Comparison of ENCODE assay signal across 22 cellular contexts in the genomic region with DNA sequence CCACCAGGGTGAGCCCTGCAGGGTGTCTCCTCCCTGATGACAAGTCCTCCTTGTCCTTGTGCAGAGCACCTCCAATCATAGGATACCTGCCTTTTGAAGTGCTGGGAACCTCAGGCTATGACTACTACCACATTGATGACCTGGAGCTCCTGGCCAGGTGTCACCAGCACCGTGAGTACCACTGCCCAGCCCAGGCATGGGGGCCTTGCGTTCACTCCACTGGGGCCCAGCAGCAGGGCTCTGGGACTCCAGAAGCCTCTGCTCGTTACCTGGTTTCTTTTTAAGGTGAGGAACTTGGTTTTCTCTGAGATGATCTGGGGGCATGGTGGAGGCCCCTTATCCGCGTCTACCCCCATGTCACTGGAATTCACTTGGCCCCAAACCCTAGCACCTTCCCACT. TPM values are rescaled to one million over a fixed set of nuclear protein-coding genes. Genes with fewer than 3 reads are reported as not detected.
A peak's percentile ranks its signal among the peaks of the same experiment; 100 is the strongest.
DNase-seq lines count a peak whose midpoint lies in the region; ATAC-seq, FAIRE-seq and TF ChIP-seq lines count a peak whose summit lies in the region.
"Had no signal": no experiment of that assay in that cellular context is flagged by ENCODE, and none has a peak within 500 bp of the region (broad histone marks: within the 10 kb centered on the region; RNA-seq: fewer than 3 reads in every experiment).

No MANE protein-coding gene starts in this region.

- peak; percentile 19 for DNase-seq in DMS53 (lab: John Stamatoyannopoulos, UW)
- DNase-seq in DMS53 treated with DMSO at 0.1 percent for 48 hours (lab: John Stamatoyannopoulos, UW; ENCODE audit: unreplicated experiment) = no peak
- no peak for DNase-seq in K562 (ENCODE audit: extremely low read depth in 1 of 4, low spot score in 3 of 4)
- DNase-seq in kidney = peak; percentile 22
- peak; percentile 6 for DNase-seq in spleen
- no peak for DNase-seq in putamen (ENCODE audit: low spot score)
- DNase-seq: Caco-2; CD4-positive, CD25-positive, alpha-beta regulatory T cell; CD8-positive, alpha-beta T cell; DMS153; DMS79 treated with DMSO at 0.1 percent for 48 hours; GF-D8; H9 had no signal

- peaks cover 0 to 3% of the 10 kb centered on the region in 2 experiments; a peak in 1 of 5 replicates for H3K4me1 ChIP-seq in K562 (replicated peaks in 1 of 2; ENCODE audit: control insufficient read depth in 2 of 2, insufficient read depth in 2 of 2, low read length in 2 of 2)
- H3K4me1 ChIP-seq in kidney (ENCODE audit: control insufficient read depth in 1 of 2, insufficient read depth in 1 of 2, low read depth in 1 of 2, low read length in 2 of 2) = no peaks in the 10 kb centered on the region
- no peaks in the 10 kb centered on the region for H3K4me1 ChIP-seq in spleen
- H3K4me1 ChIP-seq: BLaER1, Caco-2 had no signal

- CTCF ChIA-PET in K562 (lab: Yijun Ruan, JAX; ENCODE audit: low intra/inter-chr PET ratio) = no interaction called here

- H3K27me3 ChIP-seq in K562 (ENCODE audit: control insufficient read depth in 2 of 2, insufficient read depth in 2 of 2, low read length in 2 of 2) (peaks cover 41 to 67% of the 10 kb centered on the region in 2 experiments), spleen (replicated peaks in 1 of 7) (no peaks in the 10 kb centered on the region)
- H3K27me3 ChIP-seq: BLaER1 had no signal

- TF ChIP-seq EP300 in K562 (IDR thresholded peaks at IDR 0.05; ENCODE audit: low read length) = no peak

- H3K9ac ChIP-seq in K562 (ENCODE audit: insufficient read depth in 1 of 2, low read depth in 2 of 2, low read length in 2 of 2) (no peak overlapping the region), kidney (ENCODE audit: low read length in 2 of 2) (no peak overlapping the region)
- H3K9ac ChIP-seq: BLaER1 had no signal

- H4K20me1 ChIP-seq in K562 (replicated peaks; ENCODE audit: control insufficient read depth, insufficient read depth, low read length) = no peaks in the 10 kb centered on the region
- H4K20me1 ChIP-seq: BLaER1 had no signal

- no peaks in the 10 kb centered on the region for H3K79me2 ChIP-seq in K562 (ENCODE audit: control insufficient read depth, insufficient read depth, low read length)

- FAIRE-seq in K562 (lab: Jason Lieb, UNC) (no peak), kidney (lab: Jason Lieb, UNC) (no peak)
- FAIRE-seq: A204.1, GM12891, GM18507 had no signal

- intact Hi-C loops in K562 (cut with micrococcal nuclease) = no loop called here
- intact Hi-C loops in kidney (cut with DNase I) = no loop called here
- intact Hi-C loops in spleen (cut with DNase I; ENCODE audit: low total_unique reads) = no loop called here

- H3K27ac ChIP-seq in K562 (ENCODE audit: extremely low read depth, low read depth, low read length) = no peak overlapping the region
- no peak overlapping the region for H3K27ac ChIP-seq in kidney (ENCODE audit: low read depth in 2 of 2, low read length in 2 of 2)
- no peak overlapping the region for H3K27ac ChIP-seq in spleen
- H3K27ac ChIP-seq: 22Rv1, BLaER1, C4-2B had no signal

- H3K36me3 ChIP-seq in K562 (ENCODE audit: control insufficient read depth, insufficient read depth, low read length) (no peaks in the 10 kb centered on the region), kidney (ENCODE audit: control insufficient read depth in 1 of 2, insufficient read depth in 2 of 2, low read length in 2 of 2) (peaks cover 6 to 7% of the 10 kb centered on the region in 2 donors), spleen (peaks cover 0 to 26% (median 0%) of the 10 kb centered on the region in 6 donors)
- H3K36me3 ChIP-seq: BLaER1 had no signal

- no peaks in the 10 kb centered on the region for H3K9me1 ChIP-seq in K562 (ENCODE audit: control insufficient read depth, insufficient read depth, low read length)

- H3K4me3 ChIP-seq in K562 (no peak overlapping the region), kidney (ENCODE audit: low read length in 2 of 2) (no peak overlapping the region), spleen (no peak overlapping the region)
- H3K4me3 ChIP-seq: BLaER1, GM23338 had no signal

- WGBS in K562 (ENCODE audit: insufficient coverage, low coverage, missing lambda C conversion rate) = 11% methylated on average over 4 of the region's 5 CpGs
- 87 to 94% (median 91%) methylated on average over 5 of the region's 5 CpGs for WGBS in spleen, 5 donors

- no peak overlapping the region for H2AFZ ChIP-seq in K562 (ENCODE audit: low read depth, low read length)
- H2AFZ ChIP-seq: GM23338 had no signal

- no peak for TF ChIP-seq RAD21 in K562 (CRISPR knock-in tag; conservative IDR thresholded peaks at IDR 0.05 in 1 of 2, IDR thresholded peaks at IDR 0.05 in 1 of 2)

- TF ChIP-seq POLR2A in K562 (conservative IDR thresholded peaks at IDR 0.05) (no peak), spleen (IDR thresholded peaks at IDR 0.05) (no peak)

- BruUV-seq in K562 (replicated peaks; lab: Mats Ljungman, UMichigan) = no TSS peak

- no peak overlapping the region for H3K4me2 ChIP-seq in K562 (ENCODE audit: insufficient read depth, low read length)
- H3K4me2 ChIP-seq: BLaER1, GM23338 had no signal

- H3K9me3 ChIP-seq in K562 (replicated peaks; ENCODE audit: control insufficient read depth, insufficient read depth, low read depth, low read length) (no peaks in the 10 kb centered on the region), kidney (ENCODE audit: control insufficient read depth in 1 of 2, low read length in 2 of 2) (no peaks in the 10 kb centered on the region), spleen (no peaks in the 10 kb centered on the region)
- H3K9me3 ChIP-seq: BLaER1, Caco-2 had no signal

- TF ChIP-seq CTCF in K562 (IDR thresholded peaks at IDR 0.05 in 2 of 3, conservative IDR thresholded peaks at IDR 0.05 in 1 of 3; ENCODE audit: insufficient read depth in 2 of 3, low read depth in 1 of 3, low read length in 3 of 3) = no peak
- TF ChIP-seq CTCF in kidney (IDR thresholded peaks at IDR 0.05; ENCODE audit: borderline replicate concordance, extremely low read depth, insufficient read depth) = no peak
- no peak for TF ChIP-seq CTCF in spleen (IDR thresholded peaks at IDR 0.05 in 8 of 11, conservative IDR thresholded peaks at IDR 0.05 in 3 of 11)

- POLR2A ChIA-PET in K562 (lab: Yijun Ruan, JAX) = no interaction called here

- in situ Hi-C loops in K562 (cut with MboI) = no loop called here

- ATAC-seq in K562 = 0 out of 3 replicates have a peak, but pooled peaks have one; percentile 44
- no peak for ATAC-seq in SK-N-SH treated with all-trans-retinoic acid at 6 μM for 48 hours
- ATAC-seq in HG03025 (IDR thresholded peaks at IDR 0.05; ENCODE audit: low FRiP score, unreplicated experiment) = no peak
- ATAC-seq: CD8-positive, alpha-beta T cell; GM23338 had no signal

TF ChIP-seq in K562, 482 proteins besides CTCF, POLR2A, EP300 and RAD21 (continues in another document):
- TF ChIP-seq GTF2A2 (tag; IDR thresholded peaks at IDR 0.05) (no peak), BCOR (IDR thresholded peaks at IDR 0.05) (no peak), MEF2A (IDR thresholded peaks at IDR 0.05; ENCODE audit: control insufficient read depth, low read depth, low read length) (no peak), CBX5 (IDR thresholded peaks at IDR 0.05; ENCODE audit: borderline replicate concordance, low read depth) (no peak), ZNF134 (CRISPR knock-in tag; conservative IDR thresholded peaks at IDR 0.05) (no peak), NR3C1 (CRISPR knock-in tag; IDR thresholded peaks at IDR 0.05) (no peak)
- TF ChIP-seq, protein P1, sequence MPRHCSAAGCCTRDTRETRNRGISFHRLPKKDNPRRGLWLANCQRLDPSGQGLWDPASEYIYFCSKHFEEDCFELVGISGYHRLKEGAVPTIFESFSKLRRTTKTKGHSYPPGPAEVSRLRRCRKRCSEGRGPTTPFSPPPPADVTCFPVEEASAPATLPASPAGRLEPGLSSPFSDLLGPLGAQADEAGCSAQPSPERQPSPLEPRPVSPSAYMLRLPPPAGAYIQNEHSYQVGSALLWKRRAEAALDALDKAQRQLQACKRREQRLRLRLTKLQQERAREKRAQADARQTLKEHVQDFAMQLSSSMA (CRISPR knock-in tag; IDR thresholded peaks at IDR 0.05) = no peak

TF ChIP-seq in SK-N-SH treated with all-trans-retinoic acid at 6 μM for 48 hours, 23 proteins besides CTCF, POLR2A, EP300 and RAD21 (continues in another document):
- no peak for TF ChIP-seq CSRNP3 (CRISPR knock-in tag; IDR thresholded peaks at IDR 0.05)
- TF ChIP-seq ZNF8 (CRISPR knock-in tag; IDR thresholded peaks at IDR 0.05) = no peak
- no peak for TF ChIP-seq ZNF70 (CRISPR knock-in tag; IDR thresholded peaks at IDR 0.05)

RNA-seq across cellular contexts. Expression of gene RPL31, which starts 36.5 kb away (rescaled TPM):
- 260 and 346 TPM in 2 replicates for total RNA-seq in K562 (2011; cell fraction: chromatin; rRNA removed; ENCODE audit: low replicate concordance)
- 356 and 362 TPM in 2 replicates for total RNA-seq in K562 (2011; cell fraction: nucleolus; rRNA removed)
- total RNA-seq in K562 (2011; cell fraction: nucleoplasm; rRNA removed) = 460 and 749 TPM in 2 replicates
- total RNA-seq in K562 (2014; rRNA removed) (1,176 and 1,715 TPM in 2 replicates), K562 (2014; rRNA removed; fragmentation: Illumina TruSeq; extraction: Trizol) (3,190 and 3,481 TPM in 2 replicates), K562 (2015; rRNA removed; fragmentation: Illumina TruSeq; extraction: Trizol) (1,637 and 1,659 TPM in 2 replicates), K562 (2021) (1,478 and 1,507 TPM in 2 replicates), kidney (1,182 TPM), spleen (1,000 to 10,000 TPM in 5 of 7 donors, 100 to 1,000 TPM in 2; 876 to 1,551 (median 1,095) TPM)
- polyA plus RNA-seq in K562 (2011; rRNA removed) (2,782 and 3,117 TPM in 2 replicates), K562 (2014; fragmentation: Illumina TruSeq; extraction: Trizol) (1,578 and 1,802 TPM in 2 replicates), K562 (2014; fragmentation: Nextera tagmentation; extraction: Ambion mirVana) (1,000 to 10,000 TPM; 3,112 to 6,037 TPM), K562 (2014; rRNA removed) (2,526 and 2,997 TPM in 2 replicates), kidney (ENCODE audit: insufficient read depth, low read depth, low replicate concordance) (2,844 TPM), spleen (over 10,000 TPM in 2 of 3 donors, 1,000 to 10,000 TPM in 1; 8,439 to 10,502 (median 10,023) TPM)
- polyA plus RNA-seq in K562 (2011; cell fraction: cytosol; rRNA removed) = 995 and 1,514 TPM in 2 replicates
- polyA plus RNA-seq in K562 (2011; cell fraction: nucleus; rRNA removed) = 715 and 1,325 TPM in 2 replicates
- 4,257 and 4,957 TPM in 2 replicates for polyA plus RNA-seq in K562 (2012)
- polyA minus RNA-seq in K562 (2011; rRNA and poly(A)+ RNA removed) = 698 and 783 TPM in 2 replicates
- polyA minus RNA-seq in K562 (2011; cell fraction: cytosol; rRNA and poly(A)+ RNA removed) = 318 and 340 TPM in 2 replicates
- polyA minus RNA-seq in K562 (2011; cell fraction: nucleus; rRNA and poly(A)+ RNA removed) = 161 and 259 TPM in 2 replicates

Comparison
In these comparisons a context has a peak if more than half of its experiments do, and no peak if none do; other contexts are left out.
1. DNase-seq: peak in DMS53 (single experiment), kidney (single experiment) and spleen (single experiment); none in DMS53 treated with DMSO at 0.1 percent for 48 hours (single experiment), K562 (0 of 4) and putamen (single experiment).